In the genomic region with DNA sequence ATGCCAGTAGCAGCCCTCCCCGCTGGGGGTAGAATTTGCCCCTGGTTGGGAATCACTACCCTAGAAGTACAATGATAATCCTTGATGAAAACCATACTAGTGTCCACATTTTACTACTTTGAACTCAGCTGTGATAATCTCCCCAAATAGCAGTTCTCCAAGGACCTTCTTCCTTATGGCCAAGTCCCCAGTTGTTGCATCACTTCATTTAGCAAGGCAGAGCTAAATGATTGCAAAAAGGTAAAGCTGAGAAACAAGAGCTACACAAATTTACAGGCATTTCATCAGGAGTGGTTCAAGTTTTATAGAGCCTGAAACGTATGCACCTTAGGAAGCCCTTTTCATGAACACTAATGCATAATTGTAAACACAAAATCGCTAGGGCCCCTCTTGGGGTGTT, we compare ENCODE assay signal across 18 cellular contexts. TPM values are rescaled to one million over a fixed set of nuclear protein-coding genes. Genes with fewer than 3 reads are reported as not detected.
DNase-seq lines count a peak whose midpoint lies in the region; ATAC-seq and TF ChIP-seq lines count a peak whose summit lies in the region.
"Had no signal": no experiment of that assay in that cellular context is flagged by ENCODE, and none has a peak within 500 bp of the region (broad histone marks: within the 10 kb centered on the region; RNA-seq: fewer than 3 reads in every experiment).

No MANE protein-coding gene starts in this region.

- peak overlapping the region; percentile 7 for H3K27ac Mint-ChIP-seq in activated naive CD8-positive, alpha-beta T cell treated with anti-CD3 and anti-CD28 coated beads, Interleukin-2, amount 10 ng/mL, durations not matched to agents 7 days and 5 days
- no peak overlapping the region for H3K27ac Mint-ChIP-seq in activated naive CD8-positive, alpha-beta T cell treated with anti-CD3 and anti-CD28 coated beads for 36 hours

- peaks cover 13% of the 10 kb centered on the region for H3K4me1 Mint-ChIP-seq in activated naive CD8-positive, alpha-beta T cell treated with anti-CD3 and anti-CD28 coated beads, Interleukin-2, amount 10 ng/mL, durations not matched to agents 7 days and 5 days
- H3K4me1 Mint-ChIP-seq in activated naive CD8-positive, alpha-beta T cell treated with anti-CD3 and anti-CD28 coated beads for 36 hours, result peaks cover 47% of the 10 kb centered on the region

- DNase-seq in activated naive CD8-positive, alpha-beta T cell treated with anti-CD3 and anti-CD28 coated beads, Interleukin-2, amount 10 ng/mL, durations not matched to agents 7 days and 5 days, result no peak
- no peak for DNase-seq in activated naive CD8-positive, alpha-beta T cell treated with anti-CD3 and anti-CD28 coated beads for 36 hours
- DNase-seq in OCI-LY7 (ENCODE audit: low spot score) (no peak), sigmoid colon (peak; percentile 18), suprapubic skin (ENCODE audit: low spot score in 2 of 2) (no peak), HUDEP-2 (lab: John Stamatoyannopoulos, UW; ENCODE audit: unreplicated experiment in 76 of 76) (no peak)
- DNase-seq: Caco-2; CD4-positive, CD25-positive, alpha-beta regulatory T cell; DMS153; EL; H7; NCI-H1930; NCI-H446; NCI-H748 treated with DMSO at 0.1 percent for 48 hours; SHP77 treated with DMSO at 0.1 percent for 48 hours; SW 1271 had no signal

- H3K9me3 ChIP-seq in Loucy (ENCODE audit: insufficient read depth, low read depth, low read length) (no peaks in the 10 kb centered on the region), OCI-LY7 (ENCODE audit: low read length) (peaks cover 9% of the 10 kb centered on the region; the same call in 1 of the 2 replicates), sigmoid colon (no peaks in the 10 kb centered on the region), suprapubic skin (no peaks in the 10 kb centered on the region)
- H3K9me3 ChIP-seq: Caco-2 had no signal

- H3K36me3 Mint-ChIP-seq in activated naive CD8-positive, alpha-beta T cell treated with anti-CD3 and anti-CD28 coated beads, Interleukin-2, amount 10 ng/mL, durations not matched to agents 7 days and 5 days, result peaks cover 3% of the 10 kb centered on the region
- H3K36me3 Mint-ChIP-seq in activated naive CD8-positive, alpha-beta T cell treated with anti-CD3 and anti-CD28 coated beads for 36 hours, result peaks cover 4% of the 10 kb centered on the region
- H3K36me3 Mint-ChIP-seq: CD4-positive, CD25-positive, alpha-beta regulatory T cell had no signal

- no peak for TF ChIP-seq EP300 in sigmoid colon (IDR thresholded peaks at IDR 0.05)
- TF ChIP-seq EP300 in suprapubic skin (IDR thresholded peaks at IDR 0.05), result no peak

- intact Hi-C loops in OCI-LY7 (cut with micrococcal nuclease; ENCODE audit: unreplicated experiment), result no loop called here
- intact Hi-C loops in sigmoid colon (cut with DNase I), result no loop called here

- no peaks in the 10 kb centered on the region for H3K9me2 ChIP-seq in Loucy (replicated peaks; ENCODE audit: low read depth, low read length)
- no peaks in the 10 kb centered on the region for H3K9me2 ChIP-seq in OCI-LY7 (ENCODE audit: insufficient read depth, low read length)

- H3K4me1 ChIP-seq in Loucy (ENCODE audit: insufficient read depth, low read length, poor library complexity, severe bottlenecking) (peaks cover 46% of the 10 kb centered on the region), OCI-LY7 (ENCODE audit: insufficient read depth, low read length, poor library complexity, severe bottlenecking) (peaks cover 82% of the 10 kb centered on the region), sigmoid colon (no peaks in the 10 kb centered on the region), suprapubic skin (no peaks in the 10 kb centered on the region)
- H3K4me1 ChIP-seq: Caco-2 had no signal

- H3K27me3 ChIP-seq in Loucy (ENCODE audit: insufficient read depth, low read length, poor library complexity, severe bottlenecking) (no peaks in the 10 kb centered on the region), sigmoid colon (no peaks in the 10 kb centered on the region), suprapubic skin (no peaks in the 10 kb centered on the region)

- no TSS peak for BruUV-seq in OCI-LY7 (replicated peaks; lab: Mats Ljungman, UMichigan)

- POLR2A ChIA-PET in activated naive CD8-positive, alpha-beta T cell treated with anti-CD3 and anti-CD28 coated beads, Interleukin-2, amount 10 ng/mL, durations not matched to agents 7 days and 5 days (lab: Charles Lee), result no interaction called here
- POLR2A ChIA-PET in OCI-LY7 (lab: Charles Lee), result interaction anchor here (1.2 to 7.1 kb wide), 7 partner anchors 9 to 78 kb away, joined by 3 to 89 read pairs (median 45); a partner anchor contains a TSS

- no peak overlapping the region for H3K9ac ChIP-seq in Loucy (ENCODE audit: low read depth, low read length, poor library complexity, severe bottlenecking)

- WGBS in sigmoid colon, 2 donors, result 73 to 81% methylated on average over 3 of the region's 3 CpGs
- 86% methylated on average over 3 of the region's 3 CpGs for WGBS in suprapubic skin

- peaks cover 4% of the 10 kb centered on the region for H3K9me3 Mint-ChIP-seq in activated naive CD8-positive, alpha-beta T cell treated with anti-CD3 and anti-CD28 coated beads, Interleukin-2, amount 10 ng/mL, durations not matched to agents 7 days and 5 days
- no peaks in the 10 kb centered on the region for H3K9me3 Mint-ChIP-seq in activated naive CD8-positive, alpha-beta T cell treated with anti-CD3 and anti-CD28 coated beads for 36 hours

- H3F3A ChIP-seq in Loucy (ENCODE audit: low read depth), result peaks cover 16% of the 10 kb centered on the region

- H4K20me1 ChIP-seq in Loucy (ENCODE audit: insufficient read depth, low read length, poor library complexity, severe bottlenecking) (no peaks in the 10 kb centered on the region), OCI-LY7 (ENCODE audit: insufficient read depth, low read length) (no peaks in the 10 kb centered on the region)

- ATAC-seq in activated naive CD8-positive, alpha-beta T cell treated with anti-CD3 and anti-CD28 coated beads, Interleukin-2, amount 10 ng/mL, durations not matched to agents 7 days and 5 days (ENCODE audit: low read depth), result no peak
- ATAC-seq in GM19455 (IDR thresholded peaks at IDR 0.05; ENCODE audit: unreplicated experiment), result no peak

- no peak overlapping the region for H3K4me2 ChIP-seq in Loucy (ENCODE audit: low read depth, low read length, poor library complexity, severe bottlenecking)
- H3K4me2 ChIP-seq in OCI-LY7 (ENCODE audit: low read length), result peak overlapping the region; percentile 43

- H3K4me3 Mint-ChIP-seq in activated naive CD8-positive, alpha-beta T cell treated with anti-CD3 and anti-CD28 coated beads, Interleukin-2, amount 10 ng/mL, durations not matched to agents 7 days and 5 days, result no peak overlapping the region
- no peak overlapping the region for H3K4me3 Mint-ChIP-seq in activated naive CD8-positive, alpha-beta T cell treated with anti-CD3 and anti-CD28 coated beads for 36 hours
- H3K4me3 Mint-ChIP-seq: CD4-positive, CD25-positive, alpha-beta regulatory T cell had no signal

- H2AFZ ChIP-seq in Loucy (ENCODE audit: low read length) (peak overlapping the region; percentile 29; the same call in 1 of the 2 replicates), OCI-LY7 (ENCODE audit: low read length) (peak overlapping the region; percentile 78)

- H3K27ac ChIP-seq in OCI-LY7 (ENCODE audit: low read depth, low read length, poor library complexity, severe bottlenecking), result no peak overlapping the region
- H3K27ac ChIP-seq in sigmoid colon, result no peak overlapping the region
- H3K27ac ChIP-seq in suprapubic skin, result no peak overlapping the region

- no peaks in the 10 kb centered on the region for H3K79me2 ChIP-seq in Loucy (ENCODE audit: insufficient read depth, low read length)
- H3K79me2 ChIP-seq in OCI-LY7 (ENCODE audit: insufficient read depth, low read depth, low read length), result no peaks in the 10 kb centered on the region

- H3K36me3 ChIP-seq in Loucy (ENCODE audit: insufficient read depth, low read length) (no peaks in the 10 kb centered on the region), OCI-LY7 (ENCODE audit: insufficient read depth, low read length) (no peaks in the 10 kb centered on the region; the same call in 1 of the 2 replicates), sigmoid colon (no peaks in the 10 kb centered on the region), suprapubic skin (no peaks in the 10 kb centered on the region)

- TF ChIP-seq POLR2A in sigmoid colon (IDR thresholded peaks at IDR 0.05), result no peak
- no peak for TF ChIP-seq POLR2A in suprapubic skin (IDR thresholded peaks at IDR 0.05)

- H3K4me3 ChIP-seq in Loucy (ENCODE audit: low read length, poor library complexity, severe bottlenecking) (no peak overlapping the region), OCI-LY7 (ENCODE audit: low read depth, low read length, poor library complexity, severe bottlenecking) (no peak overlapping the region), sigmoid colon (no peak overlapping the region), suprapubic skin (no peak overlapping the region)

- TF ChIP-seq CTCF in Loucy (conservative IDR thresholded peaks at IDR 0.05; ENCODE audit: low read length) (no peak), OCI-LY7 (conservative IDR thresholded peaks at IDR 0.05; ENCODE audit: low read length) (no peak), sigmoid colon (IDR thresholded peaks at IDR 0.05) (no peak), suprapubic skin (IDR thresholded peaks at IDR 0.05) (no peak)

- H3K27me3 Mint-ChIP-seq in activated naive CD8-positive, alpha-beta T cell treated with anti-CD3 and anti-CD28 coated beads, Interleukin-2, amount 10 ng/mL, durations not matched to agents 7 days and 5 days, result peaks cover 2% of the 10 kb centered on the region
- peaks cover 3% of the 10 kb centered on the region for H3K27me3 Mint-ChIP-seq in activated naive CD8-positive, alpha-beta T cell treated with anti-CD3 and anti-CD28 coated beads for 36 hours

- CTCF ChIA-PET in OCI-LY7 (lab: Charles Lee; ENCODE audit: unreplicated experiment), result no interaction called here

RNA-seq across cellular contexts. Expression of a gene that starts 44.9 kb away (rescaled TPM):
- total RNA-seq in activated naive CD8-positive, alpha-beta T cell treated with anti-CD3 and anti-CD28 coated beads, Interleukin-2, amount 10 ng/mL, durations not matched to agents 7 days and 5 days, result 10 to 100 TPM; 27.9 to 28.8 TPM
- total RNA-seq in activated naive CD8-positive, alpha-beta T cell treated with anti-CD3 and anti-CD28 coated beads for 36 hours, result 10 to 100 TPM; 61.5 to 62.4 TPM
- 49.9 and 50.2 TPM in 2 replicates for total RNA-seq in OCI-LY7 (2014; rRNA removed; shearing (Covaris generic))
- total RNA-seq in OCI-LY7 (2022), result 81.1 and 82.7 TPM in 2 replicates
- 10 to 100 TPM; 11.0 to 14.7 (median 12.5) TPM for total RNA-seq in sigmoid colon
- 10 to 100 TPM in 1 of 3 donors, 1 to 10 TPM in 2; 1.2 to 10.2 (median 2.3) TPM for polyA plus RNA-seq in sigmoid colon
- total RNA-seq in suprapubic skin, result 10 to 100 TPM; 43.8 to 70.9 (median 51.9) TPM
